ENCODE assay signal across 8 cellular contexts in the genomic region with DNA sequence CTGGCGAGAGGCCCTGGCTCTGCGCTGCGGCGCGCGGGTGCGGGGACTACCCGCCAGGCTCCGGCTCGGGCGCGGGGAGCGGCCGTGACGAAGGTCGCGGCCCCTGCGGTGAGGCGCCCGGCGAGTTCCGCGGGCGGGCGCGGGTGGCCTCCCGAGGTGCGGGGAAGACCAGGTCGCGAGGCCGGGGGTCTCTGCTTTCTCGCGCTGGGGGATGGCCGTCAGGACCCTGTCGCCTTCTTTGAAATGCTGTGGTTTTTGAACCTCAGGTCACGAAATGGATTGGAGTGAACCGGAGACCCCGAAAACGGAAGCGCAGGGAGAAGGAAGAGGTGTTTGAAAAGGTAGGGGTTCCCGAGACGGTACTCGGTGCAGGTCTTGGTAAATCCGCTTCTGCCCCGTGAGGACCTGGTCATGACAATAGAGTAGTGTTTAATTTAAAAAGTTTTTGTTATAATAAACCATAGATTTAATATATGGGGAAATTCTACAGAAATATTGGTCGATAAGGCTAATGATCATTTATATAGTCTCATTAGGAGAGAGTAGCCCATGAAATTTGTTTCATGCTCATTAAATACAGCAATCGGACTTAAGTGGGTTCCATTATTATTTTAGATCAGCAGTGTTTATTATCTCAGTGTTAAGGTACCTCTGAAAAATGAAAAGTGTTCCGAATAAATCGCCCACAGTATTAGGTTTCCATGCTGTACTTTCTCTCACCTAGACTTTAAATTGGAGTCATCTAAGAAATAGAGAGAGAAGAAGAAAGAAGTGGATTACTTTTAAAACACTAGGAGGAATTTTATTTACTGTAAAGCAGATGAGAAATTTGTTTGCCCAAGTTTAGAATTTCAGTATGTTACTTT.
DNase-seq lines count a peak whose midpoint lies in the region; ATAC-seq lines count a peak whose summit lies in the region.

No MANE protein-coding gene starts in this region.

- peak overlapping the region; percentile 79 for H3K4me3 Mint-ChIP-seq in activated naive CD8-positive, alpha-beta T cell

- no peaks in the 10 kb centered on the region for H3K27me3 ChIP-seq in subcutaneous abdominal adipose tissue (ENCODE audit: control insufficient read depth in 5 of 5, insufficient read depth in 4 of 5, low read length in 5 of 5)

- H3K4me1 Mint-ChIP-seq in activated naive CD8-positive, alpha-beta T cell (ENCODE audit: low read depth): peaks cover 18% of the 10 kb centered on the region

- no peaks in the 10 kb centered on the region for H3K9me3 ChIP-seq in subcutaneous abdominal adipose tissue (ENCODE audit: control insufficient read depth in 5 of 5, low read length in 5 of 5)

- H3K4me1 ChIP-seq in subcutaneous abdominal adipose tissue (ENCODE audit: control insufficient read depth in 5 of 5, insufficient read depth in 5 of 5, low read length in 5 of 5): peaks cover 0 to 40% (median 33%) of the 10 kb centered on the region in 5 donors

- ATAC-seq in HG02588 (IDR thresholded peaks at IDR 0.05; ENCODE audit: unreplicated experiment) (peak; percentile 41), GM18858 (IDR thresholded peaks at IDR 0.05; ENCODE audit: unreplicated experiment) (no peak)

- no peak overlapping the region for H3K27ac Mint-ChIP-seq in activated naive CD8-positive, alpha-beta T cell

- no peaks in the 10 kb centered on the region for H3K9me3 Mint-ChIP-seq in activated naive CD8-positive, alpha-beta T cell (ENCODE audit: low read depth)

- peaks cover 17% of the 10 kb centered on the region for H3K27me3 Mint-ChIP-seq in activated naive CD8-positive, alpha-beta T cell

- peaks cover 7% of the 10 kb centered on the region for H3K36me3 Mint-ChIP-seq in activated naive CD8-positive, alpha-beta T cell

- H3K36me3 ChIP-seq in subcutaneous abdominal adipose tissue (ENCODE audit: control insufficient read depth in 5 of 5, insufficient read depth in 5 of 5, low read length in 5 of 5): peaks cover 0 to 7% (median 4%) of the 10 kb centered on the region in 5 donors

- DNase-seq in Daoy (ENCODE audit: low read depth) (peak; percentile 47), iris pigment epithelial cell (ENCODE audit: low read depth) (peak; percentile 27), activated gamma-delta T cell (lab: John Stamatoyannopoulos, UW) (no peak)
- DNase-seq in activated effector memory CD4-positive, alpha-beta T cell treated with Interleukin-2 at 50 U/mL for 16 hours: no peak

- H3K27ac ChIP-seq in subcutaneous abdominal adipose tissue (ENCODE audit: low read depth, low read length): peak overlapping the region; percentile 68

- H3K9ac ChIP-seq in subcutaneous abdominal adipose tissue (ENCODE audit: low read length in 5 of 5): peak overlapping the region; percentile 13 to 87 (median 78)

- H3K4me3 ChIP-seq in subcutaneous abdominal adipose tissue (ENCODE audit: low read depth in 1 of 5, low read length in 5 of 5): peak overlapping the region; percentile 78 to 85 (median 80)

Comparison
In these comparisons a context has a peak if more than half of its experiments do, and no peak if none do; other contexts are left out.
1. DNase-seq: peak in Daoy (single experiment) and iris pigment epithelial cell (single experiment); none in activated effector memory CD4-positive, alpha-beta T cell treated with Interleukin-2 at 50 U/mL for 16 hours (single experiment) and activated gamma-delta T cell (single experiment).